8 cellular contexts compared by ENCODE assay signal in genomic region chr7:101216001-101216859, GRCh38. TPM values are rescaled to one million over a fixed set of nuclear protein-coding genes. Genes with fewer than 3 reads are reported as not detected.
A peak's percentile ranks its signal among the peaks of the same experiment; 100 is the strongest.
DNase-seq lines count a peak whose midpoint lies in the region; ATAC-seq, FAIRE-seq and TF ChIP-seq lines count a peak whose summit lies in the region.

No MANE protein-coding gene starts in this region.

- peak overlapping the region; percentile 91 to 94 for H3K4me3 Mint-ChIP-seq in CD14-positive monocyte

- TF ChIP-seq CTCF in CD14-positive monocyte (IDR thresholded peaks at IDR 0.05): no peak
- no peak for TF ChIP-seq CTCF in bronchial epithelial cell (IDR thresholded peaks at IDR 0.05; ENCODE audit: insufficient read depth, low read length, severe bottlenecking)
- no peak for TF ChIP-seq CTCF in mucosa of descending colon (IDR thresholded peaks at IDR 0.05)
- TF ChIP-seq CTCF in GM10266 (IDR thresholded peaks at IDR 0.05; ENCODE audit: control insufficient read depth, insufficient read depth, low read depth, missing control alignments): no peak

- no peaks in the 10 kb centered on the region for H3K9me3 Mint-ChIP-seq in CD14-positive monocyte

- FAIRE-seq in bronchial epithelial cell (lab: Jason Lieb, UNC): no peak

- peak overlapping the region; percentile 94 for H3K4me3 ChIP-seq in Jurkat, Clone E6-1 (ENCODE audit: low read length)
- H3K4me3 ChIP-seq in bronchial epithelial cell (ENCODE audit: low read depth, low read length) (peak overlapping the region; percentile 80), mucosa of descending colon (peak overlapping the region; percentile 54)

- H3K9me3 ChIP-seq in mucosa of descending colon: no peaks in the 10 kb centered on the region

- DNase-seq in CD14-positive monocyte (ENCODE audit: low spot score) (no peak), bronchial epithelial cell (ENCODE audit: low read depth) (no peak), mucosa of descending colon (peak in 2 of 3 donors; percentile 55 to 65), NCI-H1930 (lab: John Stamatoyannopoulos, UW) (no peak), NCI-H1105 (lab: John Stamatoyannopoulos, UW) (no peak), GM10266 (ENCODE audit: extremely low spot score) (no peak)
- no peak for DNase-seq in Jurkat, Clone E6-1 (ENCODE audit: low read depth, low spot score)

- H3K4me1 Mint-ChIP-seq in CD14-positive monocyte: peaks cover 32% of the 10 kb centered on the region

- H3K36me3 ChIP-seq in bronchial epithelial cell (ENCODE audit: control insufficient read depth, insufficient read depth, low read length) (peaks cover 8% of the 10 kb centered on the region), mucosa of descending colon (ENCODE audit: low read depth) (peaks cover 4% of the 10 kb centered on the region)

- ATAC-seq in mucosa of descending colon (peak; percentile 7), HG03095 (IDR thresholded peaks at IDR 0.05; ENCODE audit: unreplicated experiment) (no peak)

- H3K36me3 Mint-ChIP-seq in CD14-positive monocyte: peaks cover 27 to 54% of the 10 kb centered on the region in 2 donors

- H3K27me3 Mint-ChIP-seq in CD14-positive monocyte (ENCODE audit: low read depth in 3 of 3): no peaks in the 10 kb centered on the region

- H3K4me1 ChIP-seq in mucosa of descending colon (ENCODE audit: low read depth): peaks cover 25% of the 10 kb centered on the region

- H3K27me3 ChIP-seq in bronchial epithelial cell (ENCODE audit: control insufficient read depth, insufficient read depth, low read length): no peaks in the 10 kb centered on the region

- H3K27ac Mint-ChIP-seq in CD14-positive monocyte: peak overlapping the region; percentile 70 to 92 (median 85)

- intact Hi-C loops in CD14-positive monocyte (cut with micrococcal nuclease): loop anchor here in 1 of 2 donors (2.0 kb wide), 1 partner anchor 29 kb away; the partner anchor contains the start of gene FIS1
- intact Hi-C loops in mucosa of descending colon (cut with DNase I, micrococcal nuclease): no loop called here

RNA-seq across cellular contexts. Expression of gene PLOD3, which starts 1.2 kb away (rescaled TPM):
- polyA plus RNA-seq in CD14-positive monocyte: 10 to 100 TPM; 26.9 to 28.1 TPM
- 14.3 TPM for polyA plus RNA-seq in Jurkat, Clone E6-1 (2012; ENCODE audit: insufficient read depth, insufficient read length)
- total RNA-seq in bronchial epithelial cell (21.8 and 27.9 TPM in 2 replicates), mucosa of descending colon (10 to 100 TPM; 72.9 to 91.8 (median 87.2) TPM)

RNA-seq across cellular contexts. Expression of gene ZNHIT1, which starts 1.7 kb away (rescaled TPM):
- polyA plus RNA-seq in CD14-positive monocyte: 100 to 1,000 TPM in 1 of 2 donors, 10 to 100 TPM in 1; 74.9 to 109 TPM
- 83.0 TPM for polyA plus RNA-seq in Jurkat, Clone E6-1 (2012; ENCODE audit: insufficient read depth, insufficient read length)
- total RNA-seq in bronchial epithelial cell (66.9 and 72.7 TPM in 2 replicates), mucosa of descending colon (10 to 100 TPM; 58.7 to 97.0 (median 79.0) TPM)

RNA-seq across cellular contexts. Expression of gene MOGAT3, which starts 15.4 kb away (rescaled TPM):
- not detected for polyA plus RNA-seq in CD14-positive monocyte
- polyA plus RNA-seq in Jurkat, Clone E6-1 (2012; ENCODE audit: insufficient read depth, insufficient read length): not detected
- total RNA-seq in bronchial epithelial cell: not detected in 2 replicates
- total RNA-seq in mucosa of descending colon: 10 to 100 TPM; 27.9 to 66.2 (median 58.3) TPM

RNA-seq across cellular contexts. Expression of gene CLDN15, which starts 21.4 kb away (rescaled TPM):
- not detected for polyA plus RNA-seq in CD14-positive monocyte
- 18.9 TPM for polyA plus RNA-seq in Jurkat, Clone E6-1 (2012; ENCODE audit: insufficient read depth, insufficient read length)
- 2.1 and 2.9 TPM in 2 replicates for total RNA-seq in bronchial epithelial cell
- 10 to 100 TPM; 14.6 to 23.7 (median 15.9) TPM for total RNA-seq in mucosa of descending colon

RNA-seq across cellular contexts. Expression of gene FIS1, which starts 28.7 kb away (rescaled TPM):
- polyA plus RNA-seq in CD14-positive monocyte: 100 to 1,000 TPM; 152 to 198 TPM
- 125 TPM for polyA plus RNA-seq in Jurkat, Clone E6-1 (2012; ENCODE audit: insufficient read depth, insufficient read length)
- total RNA-seq in bronchial epithelial cell (209 and 272 TPM in 2 replicates), mucosa of descending colon (100 to 1,000 TPM; 131 to 168 (median 134) TPM)

Comparison
In these comparisons a context has a peak if more than half of its experiments do, and no peak if none do; other contexts are left out.
1. DNase-seq: peak in mucosa of descending colon (2 of 3); none in CD14-positive monocyte (single experiment), Jurkat, Clone E6-1 (single experiment), bronchial epithelial cell (single experiment), NCI-H1930 (0 of 2), NCI-H1105 (single experiment) and GM10266 (single experiment).
2. RNA of gene MOGAT3, which starts 15.4 kb away (total RNA-seq): 27.9 to 66.2 TPM in mucosa of descending colon; not detected in bronchial epithelial cell; every median in the first group is over 10 times any median in the second.
3. Peak in every context shown above with its lines, with median percentiles within 50 percentile points of each other: H3K4me3 ChIP-seq.